8 cellular contexts compared by ENCODE assay signal in the genomic region with DNA sequence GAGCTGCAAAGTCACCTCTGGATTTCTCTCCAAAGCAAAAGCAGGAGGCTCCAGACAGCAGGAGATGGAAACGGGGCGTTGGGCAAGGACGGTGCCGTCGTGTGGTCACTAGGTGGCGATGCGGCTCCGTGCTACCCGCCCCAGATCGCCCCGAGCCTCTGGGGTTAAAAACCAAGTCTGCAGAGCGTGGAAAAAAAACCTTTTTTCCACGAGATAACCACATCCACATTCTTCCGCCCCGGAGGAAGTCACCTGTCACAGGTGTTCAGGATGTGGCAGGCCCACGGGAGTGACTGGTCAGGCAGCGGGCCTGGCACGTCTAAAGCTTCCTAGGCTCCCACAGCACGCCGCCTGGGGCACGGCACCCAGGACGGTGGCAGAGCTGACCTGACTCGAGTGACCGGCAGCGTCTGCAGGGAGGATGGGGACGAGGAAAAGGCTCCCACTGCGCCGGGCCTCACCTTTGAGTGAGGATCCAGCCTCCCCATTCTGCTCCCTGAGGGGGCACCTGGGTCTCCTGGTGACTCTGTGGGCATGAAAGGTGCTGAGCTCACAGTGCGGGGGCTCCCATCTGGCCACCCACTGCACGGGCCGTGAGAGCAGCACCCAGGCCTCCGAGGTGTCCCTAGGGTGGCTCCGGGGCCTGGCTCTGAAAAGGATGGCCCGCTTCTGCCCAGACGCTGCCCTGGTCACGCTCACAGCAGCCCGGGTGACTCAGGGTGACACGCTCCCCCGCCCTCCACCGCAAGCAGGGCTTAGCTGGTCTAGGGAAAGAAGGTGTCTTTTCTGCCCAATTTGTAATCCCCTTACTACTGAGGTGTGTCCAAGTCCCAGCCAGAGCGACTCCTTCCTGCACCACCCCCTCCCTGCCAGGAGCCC. TPM values are rescaled to one million over a fixed set of nuclear protein-coding genes. Genes with fewer than 3 reads are reported as not detected.
A peak's percentile ranks its signal among the peaks of the same experiment; 100 is the strongest.
DNase-seq lines count a peak whose midpoint lies in the region; ATAC-seq and TF ChIP-seq lines count a peak whose summit lies in the region.

No MANE protein-coding gene starts in this region.

- H3K9me3 ChIP-seq in CD4-positive, alpha-beta T cell (ENCODE audit: control insufficient read depth, low read length), result no peaks in the 10 kb centered on the region
- H3K9me3 ChIP-seq in Karpas-422 (ENCODE audit: low read length) (no peaks in the 10 kb centered on the region), RWPE2 (ENCODE audit: severe bottlenecking) (no peaks in the 10 kb centered on the region), neuronal stem cell (replicated peaks in 1 of 2; ENCODE audit: control insufficient read depth in 2 of 2, insufficient read depth in 1 of 2, low read depth in 1 of 2, low read length in 2 of 2) (no peaks in the 10 kb centered on the region)

- H3K9ac ChIP-seq in Karpas-422 (ENCODE audit: low read length) (peak overlapping the region; percentile 46), neuronal stem cell (ENCODE audit: low read depth, low read length, poor library complexity) (peak overlapping the region; percentile 47)

- peaks cover 26% of the 10 kb centered on the region for H3K4me1 Mint-ChIP-seq in CD4-positive, alpha-beta T cell (ENCODE audit: low read depth)

- peak; percentile 87 for ATAC-seq in CD4-positive, alpha-beta T cell (ENCODE audit: poor library complexity)
- ATAC-seq in GM21360 (IDR thresholded peaks at IDR 0.05; ENCODE audit: unreplicated experiment), result peak; percentile 73
- peak; percentile 81 for ATAC-seq in RWPE2 (ENCODE audit: low read depth)

- H3K27me3 Mint-ChIP-seq in CD4-positive, alpha-beta T cell, result no peaks in the 10 kb centered on the region

- H2AK5ac ChIP-seq in neuronal stem cell (ENCODE audit: low read depth, low read length), result peak overlapping the region; percentile 49

- H3K36me3 Mint-ChIP-seq in CD4-positive, alpha-beta T cell (ENCODE audit: low read depth), result no peaks in the 10 kb centered on the region

- H2BK15ac ChIP-seq in neuronal stem cell (ENCODE audit: low read length), result no peak overlapping the region

- H3K4me3 Mint-ChIP-seq in CD4-positive, alpha-beta T cell, result peak overlapping the region; percentile 34

- H3K27me3 ChIP-seq in CD4-positive, alpha-beta T cell (ENCODE audit: control insufficient read depth, insufficient read depth, low read length), result no peaks in the 10 kb centered on the region
- H3K27me3 ChIP-seq in Karpas-422 (ENCODE audit: low read length), result no peaks in the 10 kb centered on the region
- H3K27me3 ChIP-seq in RWPE2 (ENCODE audit: insufficient read depth, poor library complexity, severe bottlenecking), result no peaks in the 10 kb centered on the region
- H3K27me3 ChIP-seq in neuronal stem cell (ENCODE audit: control insufficient read depth in 3 of 3, insufficient read depth in 3 of 3, low read depth in 1 of 3, low read length in 3 of 3), result no peaks in the 10 kb centered on the region

- H3K18ac ChIP-seq in neuronal stem cell (ENCODE audit: low read length), result peak overlapping the region; percentile 67

- H3K27ac Mint-ChIP-seq in CD4-positive, alpha-beta T cell, result no peak overlapping the region

- no peaks in the 10 kb centered on the region for H3K9me3 Mint-ChIP-seq in CD4-positive, alpha-beta T cell

- no peaks in the 10 kb centered on the region for H3K36me3 ChIP-seq in Karpas-422 (ENCODE audit: insufficient read depth, low read length)
- peaks cover 51% of the 10 kb centered on the region for H3K36me3 ChIP-seq in RWPE2 (ENCODE audit: low read depth)
- peaks cover 13 to 24% of the 10 kb centered on the region in 2 donors for H3K36me3 ChIP-seq in neuronal stem cell (replicated peaks in 1 of 2; ENCODE audit: control insufficient read depth in 2 of 2, insufficient read depth in 2 of 2, low read length in 2 of 2)

- H3K9me2 ChIP-seq in Karpas-422 (replicated peaks; ENCODE audit: insufficient read depth, low read length), result no peaks in the 10 kb centered on the region

- WGBS in neuronal stem cell (ENCODE audit: extremely low coverage in 2 of 2, insufficient read length in 2 of 2, insufficient replicate concordance in 1 of 2), 2 donors, result no CpG with 5 or more reads among the region's 41 CpGs

- H3K23ac ChIP-seq in neuronal stem cell (ENCODE audit: low read depth, low read length, poor library complexity), result peak overlapping the region; percentile 90

- DNase-seq in CD4-positive, alpha-beta T cell, result peak; percentile 71 to 85 (median 76)
- peak; percentile 92 for DNase-seq in Karpas-422
- DNase-seq in RWPE2 (ENCODE audit: low spot score), result no peak
- peak; percentile 68 for DNase-seq in activated T-helper 9 cell treated with anti-CD3 and anti-CD28 coated beads, Interleukin-2, amount 50 U/mL, for 16 hours (ENCODE audit: low read depth)
- DNase-seq in fibroblast of the aortic adventitia (ENCODE audit: low read depth), result peak; percentile 76
- DNase-seq in neuronal stem cell (ENCODE audit: low spot score), result peak; percentile 69
- DNase-seq in substantia nigra (lab: John Stamatoyannopoulos, UW), result peak in 48 of 49 donors; percentile 17 to 85 (median 67)

- no peak overlapping the region for H3K4ac ChIP-seq in neuronal stem cell (ENCODE audit: low read length)

- CTCF ChIA-PET in CD4-positive, alpha-beta T cell (lab: Charles Lee), result interaction anchor here (0.6 to 3.0 kb wide), 21 partner anchors 9 to 828 kb away, joined by 3 to 40 read pairs (median 3); a partner anchor contains a TSS

- H4K20me1 ChIP-seq in Karpas-422 (ENCODE audit: insufficient read depth, low read depth, low read length), result no peaks in the 10 kb centered on the region

- no peaks in the 10 kb centered on the region for H3K79me1 ChIP-seq in neuronal stem cell (ENCODE audit: low read depth, low read length)

- H2BK120ac ChIP-seq in neuronal stem cell (ENCODE audit: low read depth, low read length), result no peak overlapping the region

- H3K4me3 ChIP-seq in Karpas-422 (ENCODE audit: low read length) (peak overlapping the region; percentile 53; the same call in 1 of the 2 replicates), RWPE2 (ENCODE audit: severe bottlenecking) (no peak overlapping the region), fibroblast of the aortic adventitia (ENCODE audit: low read depth, low read length) (peak overlapping the region; percentile 22), neuronal stem cell (ENCODE audit: low read length in 2 of 2) (no peak overlapping the region)

- POLR2A ChIA-PET in CD4-positive, alpha-beta T cell (lab: Charles Lee), result interaction anchor here (0.6 to 2.3 kb wide), 10 partner anchors 30 to 328 kb away, joined by 3 to 19 read pairs (median 6); no protein-coding TSS in a partner anchor

- no peak overlapping the region for H3K27ac ChIP-seq in CD4-positive, alpha-beta T cell (ENCODE audit: low read depth, low read length)
- H3K27ac ChIP-seq in Karpas-422 (ENCODE audit: low read length) (peak overlapping the region; percentile 32; the same call in 1 of the 2 replicates), RWPE2 (ENCODE audit: poor library complexity, severe bottlenecking) (peak overlapping the region; percentile 73), neuronal stem cell (replicated peaks; ENCODE audit: low read length) (no peak overlapping the region), substantia nigra (ENCODE audit: low read depth, low read length, poor library complexity, severe bottlenecking) (peak overlapping the region; percentile 86)

- H4K8ac ChIP-seq in neuronal stem cell (ENCODE audit: low read depth, low read length), result no peak overlapping the region

- H3K14ac ChIP-seq in neuronal stem cell (ENCODE audit: low read length), result peak overlapping the region; percentile 31

- 0 out of 2 replicates have a peak, but pooled peaks cover 4% of the 10 kb centered on the region for H3K79me2 ChIP-seq in Karpas-422 (ENCODE audit: low read length)

- no peak overlapping the region for H2BK12ac ChIP-seq in neuronal stem cell (ENCODE audit: low read length)

- peak overlapping the region; percentile 9 for H4K91ac ChIP-seq in neuronal stem cell (ENCODE audit: low read depth, low read length, poor library complexity)

- H2AFZ ChIP-seq in Karpas-422 (ENCODE audit: low read length), result no peak overlapping the region
- no peak overlapping the region for H2AFZ ChIP-seq in neuronal stem cell (ENCODE audit: low read length)

- TF ChIP-seq CTCF in CD4-positive, alpha-beta T cell (IDR thresholded peaks at IDR 0.05), result peak; percentile 98
- TF ChIP-seq CTCF in RWPE2 (IDR thresholded peaks at IDR 0.05; ENCODE audit: poor library complexity, severe bottlenecking) (peak; percentile 97), fibroblast of the aortic adventitia (IDR thresholded peaks at IDR 0.05; ENCODE audit: insufficient read depth, low read length) (peak; percentile 93)

- peak overlapping the region; percentile 67 for H3K4me2 ChIP-seq in Karpas-422 (ENCODE audit: low read depth, low read length, poor library complexity, severe bottlenecking)
- H3K4me2 ChIP-seq in neuronal stem cell (ENCODE audit: insufficient read depth, low read length, poor library complexity, severe bottlenecking), result no peak overlapping the region

- intact Hi-C loops in CD4-positive, alpha-beta T cell (cut with DNase I, micrococcal nuclease), result loop anchor here (1.0 to 10.0 kb wide), 5 partner anchors 64 to 830 kb away; a partner anchor contains a TSS

- peaks cover 11% of the 10 kb centered on the region for H3K4me1 ChIP-seq in Karpas-422 (ENCODE audit: low read length)
- peaks cover 13% of the 10 kb centered on the region for H3K4me1 ChIP-seq in RWPE2 (ENCODE audit: insufficient read depth, poor library complexity, severe bottlenecking)
- H3K4me1 ChIP-seq in neuronal stem cell (ENCODE audit: control insufficient read depth in 2 of 2, insufficient read depth in 1 of 2, low read depth in 1 of 2, low read length in 2 of 2), result peaks cover 0 to 9% of the 10 kb centered on the region in 2 donors

- H2BK5ac ChIP-seq in neuronal stem cell (ENCODE audit: low read length), result peak overlapping the region; percentile 30

RNA-seq across cellular contexts. Expression of a gene that starts 18.7 kb away (rescaled TPM):
- 1 to 10 TPM; 7.3 TPM for total RNA-seq in CD4-positive, alpha-beta T cell
- total RNA-seq in Karpas-422 (2014; rRNA removed; shearing (Covaris generic); ENCODE audit: low replicate concordance), result 3.9 and 8.6 TPM in 2 replicates
- total RNA-seq in fibroblast of the aortic adventitia (ENCODE audit: low replicate concordance), result 8.4 and 8.6 TPM in 2 replicates
- 5.1 TPM for polyA plus RNA-seq in neuronal stem cell (2013, experiment 1 of 2)
- polyA plus RNA-seq in neuronal stem cell (2013, experiment 2 of 2), result 5.4 TPM

RNA-seq across cellular contexts. Expression of a gene that starts 35.5 kb away (rescaled TPM):
- 1,000 to 10,000 TPM; 1,880 to 1,990 TPM for total RNA-seq in CD4-positive, alpha-beta T cell
- 1,989 and 2,237 TPM in 2 replicates for total RNA-seq in Karpas-422 (2014; rRNA removed; shearing (Covaris generic); ENCODE audit: low replicate concordance)
- total RNA-seq in fibroblast of the aortic adventitia (ENCODE audit: low replicate concordance), result 3,820 and 8,760 TPM in 2 replicates
- 6,691 TPM for polyA plus RNA-seq in neuronal stem cell (2013, experiment 1 of 2)
- polyA plus RNA-seq in neuronal stem cell (2013, experiment 2 of 2), result 6,867 TPM

Comparison
In these comparisons a context has a peak if more than half of its experiments do, and no peak if none do; other contexts are left out.
1. H3K27ac ChIP-seq: peak in Karpas-422 (single experiment), RWPE2 (single experiment) and substantia nigra (single experiment); none in CD4-positive, alpha-beta T cell (single experiment) and neuronal stem cell (single experiment).
2. H3K4me3 ChIP-seq: peak in Karpas-422 (single experiment) and fibroblast of the aortic adventitia (single experiment); none in RWPE2 (single experiment) and neuronal stem cell (0 of 2).
3. Peak in every context shown above with its lines, with median percentiles within 50 percentile points of each other: ATAC-seq and CTCF ChIP-seq.